ENCODE assay signal across 11 cellular contexts in the genomic region with DNA sequence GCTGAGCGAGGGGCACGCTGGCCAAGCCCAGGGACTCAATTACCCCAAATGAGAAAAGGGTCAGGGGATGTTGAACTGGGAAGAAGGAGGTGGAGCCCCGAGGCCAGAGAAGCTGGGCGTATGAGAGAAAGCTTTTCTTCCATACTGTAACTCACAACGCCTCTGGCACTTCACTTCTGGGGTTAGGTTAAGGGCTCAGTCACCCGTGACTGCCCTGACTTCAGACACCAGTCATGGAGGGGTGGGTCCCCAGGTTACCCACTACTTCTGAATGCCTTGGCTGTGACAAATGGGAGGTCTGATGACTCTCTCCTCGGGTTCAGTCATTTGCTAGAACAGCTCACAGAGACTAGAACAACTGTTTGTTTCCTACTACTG. TPM values are rescaled to one million over a fixed set of nuclear protein-coding genes. Genes with fewer than 3 reads are reported as not detected.
DNase-seq lines count a peak whose midpoint lies in the region; ATAC-seq and TF ChIP-seq lines count a peak whose summit lies in the region.
"Had no signal": no experiment of that assay in that cellular context is flagged by ENCODE, and none has a peak within 500 bp of the region (broad histone marks: within the 10 kb centered on the region; RNA-seq: fewer than 3 reads in every experiment).

No MANE protein-coding gene starts in this region.

- no peaks in the 10 kb centered on the region; the same call in 1 of the 2 replicates for H4K20me1 ChIP-seq in Karpas-422 (ENCODE audit: insufficient read depth, low read depth, low read length)

- no peaks in the 10 kb centered on the region for H3K9me3 Mint-ChIP-seq in central memory CD8-positive, alpha-beta T cell
- H3K9me3 Mint-ChIP-seq in stimulated activated memory B cell treated with anti-CD40 and anti-IgM and Interleukin-4, amounts not matched to agents 10 μg/mL and 1 μg/mL and 100 μg/mL, for 72 hours, result no peaks in the 10 kb centered on the region
- H3K9me3 Mint-ChIP-seq in nephron progenitor cell, result no peaks in the 10 kb centered on the region

- no peaks in the 10 kb centered on the region for H3K27me3 Mint-ChIP-seq in central memory CD8-positive, alpha-beta T cell
- H3K27me3 Mint-ChIP-seq in stimulated activated memory B cell treated with anti-CD40 and anti-IgM and Interleukin-4, amounts not matched to agents 10 μg/mL and 1 μg/mL and 100 μg/mL, for 72 hours, result no peaks in the 10 kb centered on the region
- H3K27me3 Mint-ChIP-seq in nephron progenitor cell (ENCODE audit: low read depth, poor library complexity), result peaks cover 16% of the 10 kb centered on the region

- H3K4me1 ChIP-seq in Karpas-422 (ENCODE audit: low read length), result peaks cover 4% of the 10 kb centered on the region; the same call in 1 of the 2 replicates

- peak overlapping the region; percentile 100 for H3K27ac Mint-ChIP-seq in central memory CD8-positive, alpha-beta T cell (ENCODE audit: low read depth)
- H3K27ac Mint-ChIP-seq in stimulated activated memory B cell treated with anti-CD40 and anti-IgM and Interleukin-4, amounts not matched to agents 10 μg/mL and 1 μg/mL and 100 μg/mL, for 72 hours, result peak overlapping the region; percentile 94
- no peak overlapping the region for H3K27ac Mint-ChIP-seq in nephron progenitor cell

- no peaks in the 10 kb centered on the region; the same call in 1 of the 2 replicates for H3K27me3 ChIP-seq in Karpas-422 (ENCODE audit: low read length)

- H3K4me3 ChIP-seq in Karpas-422 (ENCODE audit: low read length), result no peak overlapping the region
- H3K4me3 ChIP-seq: gastroesophageal sphincter had no signal

- H2AFZ ChIP-seq in Karpas-422 (ENCODE audit: low read length), result no peak overlapping the region

- H3K4me2 ChIP-seq in Karpas-422 (ENCODE audit: low read depth, low read length, poor library complexity, severe bottlenecking), result no peak overlapping the region

- H3K9me2 ChIP-seq in Karpas-422 (replicated peaks; ENCODE audit: insufficient read depth, low read length), result no peaks in the 10 kb centered on the region

- DNase-seq in activated CD8-positive, alpha-beta memory T cell treated with anti-CD3 and anti-CD28 coated beads, Interleukin-2, amount 50 U/mL, for 48 hours, result peak; percentile 73
- no peak for DNase-seq in activated CD8-positive, alpha-beta memory T cell treated with anti-CD3 and anti-CD28 coated beads, Interleukin-2, amount 50 U/mL, for 4 hours
- DNase-seq in HK-2 (ENCODE audit: unreplicated experiment), result peak; percentile 78
- DNase-seq in central memory CD8-positive, alpha-beta T cell (ENCODE audit: low spot score in 2 of 2), result no peak
- DNase-seq in Karpas-422, result no peak
- DNase-seq in nephron progenitor cell, result no peak
- DNase-seq in Ammon's horn (ENCODE audit: low spot score), result no peak
- DNase-seq: GDM1, NCI-H1105 treated with DMSO at 0.1 percent for 48 hours had no signal

- H3K36me3 ChIP-seq in Karpas-422 (ENCODE audit: insufficient read depth, low read length), result no peaks in the 10 kb centered on the region
- H3K36me3 ChIP-seq: gastroesophageal sphincter had no signal

- TF ChIP-seq CTCF in nephron progenitor cell (IDR thresholded peaks at IDR 0.05), result no peak

- no peaks in the 10 kb centered on the region for H3K9me3 ChIP-seq in Karpas-422 (ENCODE audit: low read length)
- H3K9me3 ChIP-seq: gastroesophageal sphincter had no signal

- H3K36me3 Mint-ChIP-seq in central memory CD8-positive, alpha-beta T cell (ENCODE audit: insufficient read depth), result peaks cover 16% of the 10 kb centered on the region
- no peaks in the 10 kb centered on the region for H3K36me3 Mint-ChIP-seq in stimulated activated memory B cell treated with anti-CD40 and anti-IgM and Interleukin-4, amounts not matched to agents 10 μg/mL and 1 μg/mL and 100 μg/mL, for 72 hours
- H3K36me3 Mint-ChIP-seq in nephron progenitor cell (ENCODE audit: low read depth), result no peaks in the 10 kb centered on the region

- no peak overlapping the region for H3K9ac ChIP-seq in Karpas-422 (ENCODE audit: low read length)

- ATAC-seq in central memory CD8-positive, alpha-beta T cell (replicated peaks; ENCODE audit: extremely low read depth, poor library complexity, severe bottlenecking), result no peak
- peak; percentile 62 for ATAC-seq in stimulated activated memory B cell treated with anti-CD40 and anti-IgM and Interleukin-4, amounts not matched to agents 10 μg/mL and 1 μg/mL and 100 μg/mL, for 72 hours
- ATAC-seq: gastroesophageal sphincter had no signal

- H3K27ac ChIP-seq in Karpas-422 (ENCODE audit: low read length), result no peak overlapping the region

- H3K4me3 Mint-ChIP-seq in central memory CD8-positive, alpha-beta T cell, result no peak overlapping the region
- H3K4me3 Mint-ChIP-seq in stimulated activated memory B cell treated with anti-CD40 and anti-IgM and Interleukin-4, amounts not matched to agents 10 μg/mL and 1 μg/mL and 100 μg/mL, for 72 hours, result peak overlapping the region; percentile 67
- no peak overlapping the region for H3K4me3 Mint-ChIP-seq in nephron progenitor cell

- H3K79me2 ChIP-seq in Karpas-422 (ENCODE audit: low read length), result no peaks in the 10 kb centered on the region

- peaks cover 55% of the 10 kb centered on the region for H3K4me1 Mint-ChIP-seq in central memory CD8-positive, alpha-beta T cell
- peaks cover 70% of the 10 kb centered on the region for H3K4me1 Mint-ChIP-seq in stimulated activated memory B cell treated with anti-CD40 and anti-IgM and Interleukin-4, amounts not matched to agents 10 μg/mL and 1 μg/mL and 100 μg/mL, for 72 hours
- H3K4me1 Mint-ChIP-seq in nephron progenitor cell, result peaks cover 28% of the 10 kb centered on the region

RNA-seq across cellular contexts. Expression of gene GPR132, which starts 5.5 kb away (rescaled TPM):
- not detected in 2 replicates for total RNA-seq in Karpas-422 (2014; rRNA removed; shearing (Covaris generic); ENCODE audit: low replicate concordance)

RNA-seq across cellular contexts. Expression of gene CDCA4, which starts 49.9 kb away (rescaled TPM):
- 25.2 and 33.5 TPM in 2 replicates for total RNA-seq in Karpas-422 (2014; rRNA removed; shearing (Covaris generic); ENCODE audit: low replicate concordance)

Comparison
In these comparisons a context has a peak if more than half of its experiments do, and no peak if none do; other contexts are left out.
1. DNase-seq: peak in activated CD8-positive, alpha-beta memory T cell treated with anti-CD3 and anti-CD28 coated beads, Interleukin-2, amount 50 U/mL, for 48 hours (single experiment) and HK-2 (single experiment); none in activated CD8-positive, alpha-beta memory T cell treated with anti-CD3 and anti-CD28 coated beads, Interleukin-2, amount 50 U/mL, for 4 hours (single experiment), central memory CD8-positive, alpha-beta T cell (0 of 2), Karpas-422 (single experiment), nephron progenitor cell (single experiment) and Ammon's horn (single experiment).